Comparison of ENCODE assay signal across 1 cellular context in the genomic region with DNA sequence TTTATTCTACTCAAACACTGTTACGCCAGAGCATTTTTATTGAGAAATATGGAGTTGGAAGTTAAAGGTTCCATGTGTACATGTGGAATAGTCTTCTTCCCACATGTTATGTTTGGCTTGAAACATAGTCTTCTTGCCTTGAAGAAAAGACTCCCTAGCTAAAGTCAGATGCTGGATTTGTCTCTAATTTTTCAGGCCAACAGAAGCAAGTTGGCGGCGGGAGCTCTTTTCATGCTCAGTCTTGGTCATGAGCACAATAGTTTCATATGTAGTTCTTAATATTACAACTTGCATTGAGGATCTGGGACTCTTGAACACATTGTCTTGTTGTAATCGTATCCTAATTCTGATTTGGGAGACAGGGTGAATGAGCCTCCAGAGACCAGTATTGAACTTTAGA.
TF ChIP-seq lines count a peak whose summit lies in the region.

No MANE protein-coding gene starts in this region.

TF ChIP-seq in A549, 52 proteins besides CTCF, POLR2A, EP300 and RAD21 (continued from another document):
- TF ChIP-seq MAFK (IDR thresholded peaks at IDR 0.05; ENCODE audit: partially characterized antibody) (no peak), HOXB5 (CRISPR knock-in tag; IDR thresholded peaks at IDR 0.05) (no peak), TP53 (CRISPR knock-in tag; IDR thresholded peaks at IDR 0.05) (no peak), PHF8 (IDR thresholded peaks at IDR 0.05; ENCODE audit: borderline replicate concordance, low read depth) (no peak), JUNB (IDR thresholded peaks at IDR 0.05) (no peak), MYC (IDR thresholded peaks at IDR 0.05; ENCODE audit: borderline replicate concordance, low read length) (no peak), BHLHE40 (IDR thresholded peaks at IDR 0.05; ENCODE audit: low read depth, low read length) (no peak), SREBF2 (IDR thresholded peaks at IDR 0.05) (no peak)
- TF ChIP-seq, protein P1, sequence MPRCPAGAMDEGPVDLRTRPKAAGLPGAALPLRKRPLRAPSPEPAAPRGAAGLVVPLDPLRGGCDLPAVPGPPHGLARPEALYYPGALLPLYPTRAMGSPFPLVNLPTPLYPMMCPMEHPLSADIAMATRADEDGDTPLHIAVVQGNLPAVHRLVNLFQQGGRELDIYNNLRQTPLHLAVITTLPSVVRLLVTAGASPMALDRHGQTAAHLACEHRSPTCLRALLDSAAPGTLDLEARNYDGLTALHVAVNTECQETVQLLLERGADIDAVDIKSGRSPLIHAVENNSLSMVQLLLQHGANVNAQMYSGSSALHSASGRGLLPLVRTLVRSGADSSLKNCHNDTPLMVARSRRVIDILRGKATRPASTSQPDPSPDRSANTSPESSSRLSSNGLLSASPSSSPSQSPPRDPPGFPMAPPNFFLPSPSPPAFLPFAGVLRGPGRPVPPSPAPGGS (IDR thresholded peaks at IDR 0.05) = no peak
- TF ChIP-seq, protein P2, sequence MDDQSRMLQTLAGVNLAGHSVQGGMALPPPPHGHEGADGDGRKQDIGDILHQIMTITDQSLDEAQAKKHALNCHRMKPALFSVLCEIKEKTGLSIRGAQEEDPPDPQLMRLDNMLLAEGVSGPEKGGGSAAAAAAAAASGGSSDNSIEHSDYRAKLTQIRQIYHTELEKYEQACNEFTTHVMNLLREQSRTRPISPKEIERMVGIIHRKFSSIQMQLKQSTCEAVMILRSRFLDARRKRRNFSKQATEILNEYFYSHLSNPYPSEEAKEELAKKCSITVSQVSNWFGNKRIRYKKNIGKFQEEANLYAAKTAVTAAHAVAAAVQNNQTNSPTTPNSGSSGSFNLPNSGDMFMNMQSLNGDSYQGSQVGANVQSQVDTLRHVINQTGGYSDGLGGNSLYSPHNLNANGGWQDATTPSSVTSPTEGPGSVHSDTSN (IDR thresholded peaks at IDR 0.05) = no peak
- TF ChIP-seq, protein P3, sequence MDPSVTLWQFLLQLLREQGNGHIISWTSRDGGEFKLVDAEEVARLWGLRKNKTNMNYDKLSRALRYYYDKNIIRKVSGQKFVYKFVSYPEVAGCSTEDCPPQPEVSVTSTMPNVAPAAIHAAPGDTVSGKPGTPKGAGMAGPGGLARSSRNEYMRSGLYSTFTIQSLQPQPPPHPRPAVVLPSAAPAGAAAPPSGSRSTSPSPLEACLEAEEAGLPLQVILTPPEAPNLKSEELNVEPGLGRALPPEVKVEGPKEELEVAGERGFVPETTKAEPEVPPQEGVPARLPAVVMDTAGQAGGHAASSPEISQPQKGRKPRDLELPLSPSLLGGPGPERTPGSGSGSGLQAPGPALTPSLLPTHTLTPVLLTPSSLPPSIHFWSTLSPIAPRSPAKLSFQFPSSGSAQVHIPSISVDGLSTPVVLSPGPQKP (IDR thresholded peaks at IDR 0.05; ENCODE audit: low read depth, low read length) = no peak
TF ChIP-seq in A549: peak in this region for 0.
